ENCODE assay signal across 18 cellular contexts in genomic region chr7:94710256-94710655, GRCh38. TPM values are rescaled to one million over a fixed set of nuclear protein-coding genes. Genes with fewer than 3 reads are reported as not detected.
"Had no signal": no experiment of that assay in that cellular context is flagged by ENCODE, and none has a peak within 500 bp of the region (broad histone marks: within the 10 kb centered on the region; RNA-seq: fewer than 3 reads in every experiment).

No MANE protein-coding gene starts in this region.

- H3K9ac ChIP-seq: parathyroid adenoma had no signal

- H3K9me3 ChIP-seq: gastrocnemius medialis, thyroid gland had no signal

- H3K36me3 ChIP-seq: gastrocnemius medialis, thyroid gland had no signal

- H3K27me3 ChIP-seq: gastrocnemius medialis, thyroid gland had no signal

- DNase-seq: activated B cell treated with CpG ODN at 0.5 μM for 24 hours; activated CD4-positive, alpha-beta T cell treated with anti-CD3 and anti-CD28 coated beads, Interleukin-2, amount 10 ng/mL, durations not matched to agents 24 days and 14 days; activated CD8-positive, alpha-beta T cell treated with anti-CD3 and anti-CD28 coated beads for 36 hours; activated naive CD4-positive, alpha-beta T cell treated with Interleukin-2 at 50 U/mL for 16 hours; activated T-cell treated with anti-CD3 and anti-CD28 coated beads, Interleukin-2, amount 50 U/mL, for 24 hours; anterior cingulate cortex; gastrocnemius medialis; head of caudate nucleus; immature natural killer cell; mesendoderm; naive thymus-derived CD8-positive, alpha-beta T cell; stimulated activated CD4-positive, alpha-beta T cell treated with anti-CD3 and anti-CD28 coated beads, Interleukin-12 subunit alpha, Interleukin-12 subunit beta, amount 100 ng/mL, for 4 hours; stimulated activated CD4-positive, alpha-beta T cell treated with anti-CD3 and anti-CD28 coated beads, Interleukin-1b, Interleukin-23, amount 100 ng/mL, for 48 hours; stimulated activated CD8-positive, alpha-beta memory T cell treated with anti-CD3 and anti-CD28 coated beads, Interleukin-4, amount 100 ng/mL, for 48 hours; stimulated activated naive CD4-positive, alpha-beta T cell; thyroid gland had no signal

- ATAC-seq: activated CD8-positive, alpha-beta T cell treated with anti-CD3 and anti-CD28 coated beads for 36 hours; gastrocnemius medialis; naive thymus-derived CD8-positive, alpha-beta T cell had no signal

- FAIRE-seq: bronchial epithelial cell had no signal

- H3K4me3 ChIP-seq: gastrocnemius medialis, thyroid gland had no signal

- H3K4me1 ChIP-seq: gastrocnemius medialis, parathyroid adenoma, thyroid gland had no signal

RNA-seq across cellular contexts. Expression of gene SGCE, which starts 54.3 kb away (rescaled TPM):
- total RNA-seq: activated CD4-positive, alpha-beta T cell treated with anti-CD3 and anti-CD28 coated beads, Interleukin-2, amount 10 ng/mL, durations not matched to agents 24 days and 14 days had no signal
